8 cellular contexts compared by ENCODE assay signal in the genomic region with DNA sequence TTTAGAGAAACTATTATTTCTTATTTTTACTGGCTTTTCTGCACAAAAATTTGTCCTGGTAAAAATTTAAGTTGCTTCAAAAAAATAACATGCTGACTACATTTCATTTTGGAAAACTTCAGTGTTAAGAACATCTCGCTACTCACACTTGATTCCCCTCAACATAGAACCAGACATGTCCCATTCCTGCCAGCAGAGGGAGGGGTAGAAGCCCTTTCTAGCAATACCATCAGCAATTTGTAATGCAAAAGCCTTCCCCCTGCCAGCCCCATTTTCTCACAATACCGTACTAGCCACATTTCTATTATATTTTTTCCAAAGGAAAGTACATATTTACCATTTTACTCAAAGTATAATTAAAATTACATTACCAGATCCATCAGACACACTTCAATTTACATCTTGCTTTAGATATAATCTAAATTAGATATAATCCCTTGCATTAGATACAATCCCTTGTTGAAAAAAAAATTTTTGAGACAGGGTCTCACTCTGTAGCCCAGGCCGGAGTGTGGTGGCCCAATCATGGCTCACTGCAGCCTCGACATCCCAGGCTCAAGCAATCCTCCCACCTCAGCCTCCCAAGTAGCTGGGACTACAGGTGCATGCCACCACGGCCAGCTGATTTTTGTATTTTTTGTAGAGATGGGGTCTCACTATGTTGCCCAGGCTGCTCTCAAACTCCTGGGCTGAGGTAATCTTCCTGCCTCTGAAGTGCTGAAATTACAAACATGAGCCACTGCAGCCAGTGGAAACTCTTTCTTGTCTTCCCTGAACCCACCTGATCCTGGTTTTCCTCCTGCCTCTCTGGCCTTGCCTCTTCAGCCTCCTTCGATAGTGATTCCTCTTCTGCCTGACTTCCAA. TPM values are rescaled to one million over a fixed set of nuclear protein-coding genes. Genes with fewer than 3 reads are reported as not detected.
DNase-seq lines count a peak whose midpoint lies in the region; ATAC-seq and TF ChIP-seq lines count a peak whose summit lies in the region.

No MANE protein-coding gene starts in this region.

- ATAC-seq in activated naive CD8-positive, alpha-beta T cell treated with anti-CD3 and anti-CD28 coated beads, Interleukin-2, amount 50 U/mL, for 24 hours: no peak

- H3K27ac ChIP-seq in ascending aorta: peak overlapping the region in 1 of 2 donors; percentile 29

- H3K9me3 Mint-ChIP-seq in activated naive CD8-positive, alpha-beta T cell treated with anti-CD3 and anti-CD28 coated beads, Interleukin-2, amount 50 U/mL, for 24 hours: peaks cover 11% of the 10 kb centered on the region
- peaks cover 10% of the 10 kb centered on the region for H3K9me3 Mint-ChIP-seq in activated naive CD8-positive, alpha-beta T cell treated with anti-CD3 and anti-CD28 coated beads for 36 hours
- peaks cover 12% of the 10 kb centered on the region; the same call in 1 of the 2 replicates for H3K9me3 Mint-ChIP-seq in HFFc6

- H3K4me3 ChIP-seq in ascending aorta: no peak overlapping the region

- no peaks in the 10 kb centered on the region for H3K27me3 ChIP-seq in ascending aorta

- peaks cover 4 to 9% of the 10 kb centered on the region in 2 donors for H3K9me3 ChIP-seq in ascending aorta

- H3K36me3 Mint-ChIP-seq in activated naive CD8-positive, alpha-beta T cell treated with anti-CD3 and anti-CD28 coated beads, Interleukin-2, amount 50 U/mL, for 24 hours (ENCODE audit: low read depth): peaks cover 13% of the 10 kb centered on the region
- peaks cover 11% of the 10 kb centered on the region for H3K36me3 Mint-ChIP-seq in activated naive CD8-positive, alpha-beta T cell treated with anti-CD3 and anti-CD28 coated beads for 36 hours
- H3K36me3 Mint-ChIP-seq in HFFc6 (ENCODE audit: low read depth): 0 out of 2 replicates have a peak, but pooled peaks cover 4% of the 10 kb centered on the region

- no peaks in the 10 kb centered on the region for H3K27me3 Mint-ChIP-seq in activated naive CD8-positive, alpha-beta T cell treated with anti-CD3 and anti-CD28 coated beads, Interleukin-2, amount 50 U/mL, for 24 hours
- H3K27me3 Mint-ChIP-seq in activated naive CD8-positive, alpha-beta T cell treated with anti-CD3 and anti-CD28 coated beads for 36 hours: no peaks in the 10 kb centered on the region
- peaks cover 2% of the 10 kb centered on the region; the same call in 1 of the 2 replicates for H3K27me3 Mint-ChIP-seq in HFFc6 (ENCODE audit: insufficient read depth)

- H3K4me1 Mint-ChIP-seq in activated naive CD8-positive, alpha-beta T cell treated with anti-CD3 and anti-CD28 coated beads, Interleukin-2, amount 50 U/mL, for 24 hours: peaks cover 8% of the 10 kb centered on the region
- H3K4me1 Mint-ChIP-seq in activated naive CD8-positive, alpha-beta T cell treated with anti-CD3 and anti-CD28 coated beads for 36 hours: peaks cover 4% of the 10 kb centered on the region
- peaks cover 5% of the 10 kb centered on the region; the same call in 1 of the 2 replicates for H3K4me1 Mint-ChIP-seq in HFFc6 (ENCODE audit: low read depth)

- H3K36me3 ChIP-seq in ascending aorta: no peaks in the 10 kb centered on the region

- no peak overlapping the region for H3K27ac Mint-ChIP-seq in activated naive CD8-positive, alpha-beta T cell treated with anti-CD3 and anti-CD28 coated beads, Interleukin-2, amount 50 U/mL, for 24 hours
- H3K27ac Mint-ChIP-seq in activated naive CD8-positive, alpha-beta T cell treated with anti-CD3 and anti-CD28 coated beads for 36 hours: no peak overlapping the region
- no peak overlapping the region for H3K27ac Mint-ChIP-seq in HFFc6

- intact Hi-C loops in ascending aorta (cut with DNase I): loop anchor here (5.0 kb wide), 1 partner anchor 251 kb away; no protein-coding TSS in a partner anchor

- DNase-seq in activated naive CD8-positive, alpha-beta T cell treated with anti-CD3 and anti-CD28 coated beads, Interleukin-2, amount 50 U/mL, for 24 hours: peak; percentile 10
- no peak for DNase-seq in activated naive CD8-positive, alpha-beta T cell treated with anti-CD3 and anti-CD28 coated beads for 36 hours
- DNase-seq in HFFc6 (peak; percentile 56), NCI-H226 (peak; percentile 57), ascending aorta (ENCODE audit: low spot score in 2 of 2) (peak in 1 of 2 donors; percentile 85), hepatic stellate cell (ENCODE audit: low spot score) (peak; percentile 36), NCI-H187 treated with DMSO at 0.1 percent for 48 hours (lab: John Stamatoyannopoulos, UW) (no peak)
- DNase-seq in stimulated activated CD4-positive, alpha-beta T cell treated with anti-CD3 and anti-CD28 coated beads, Interleukin-12 subunit alpha, Interleukin-12 subunit beta, amount 100 ng/mL, for 48 hours (ENCODE audit: low read depth in 2 of 3, low spot score in 1 of 3): peak in 2 of 3 donors; percentile 11 to 19

- no peak overlapping the region for H3K4me3 Mint-ChIP-seq in activated naive CD8-positive, alpha-beta T cell treated with anti-CD3 and anti-CD28 coated beads, Interleukin-2, amount 50 U/mL, for 24 hours
- no peak overlapping the region for H3K4me3 Mint-ChIP-seq in activated naive CD8-positive, alpha-beta T cell treated with anti-CD3 and anti-CD28 coated beads for 36 hours
- H3K4me3 Mint-ChIP-seq in HFFc6: no peak overlapping the region

- TF ChIP-seq CTCF in HFFc6 (IDR thresholded peaks at IDR 0.05) (peak; percentile 92), ascending aorta (IDR thresholded peaks at IDR 0.05) (peak; percentile 61 to 73 (median 69))

- peaks cover 0 to 8% of the 10 kb centered on the region in 2 donors for H3K4me1 ChIP-seq in ascending aorta

RNA-seq across cellular contexts. Expression of a gene that starts 39.6 kb away (rescaled TPM):
- total RNA-seq in activated naive CD8-positive, alpha-beta T cell treated with anti-CD3 and anti-CD28 coated beads for 36 hours: 1 to 10 TPM; 5.5 to 5.7 TPM
- 1 to 10 TPM; 5.0 to 9.5 (median 8.5) TPM for total RNA-seq in HFFc6 (2021; fragmentation: NEBNext Ultra II Directional; extraction: Animal tissue kit (Norgen Biotek cat#: 25700))
- total RNA-seq in ascending aorta: not detected

RNA-seq across cellular contexts. Expression of a gene that starts 45.2 kb away (rescaled TPM):
- total RNA-seq in activated naive CD8-positive, alpha-beta T cell treated with anti-CD3 and anti-CD28 coated beads for 36 hours: under 1 TPM; 0.52 to 0.80 TPM
- 10 to 100 TPM in 4 of 6 experiments, 1 to 10 TPM in 2; 4.0 to 14.9 (median 12.7) TPM for total RNA-seq in HFFc6 (2021; fragmentation: NEBNext Ultra II Directional; extraction: Animal tissue kit (Norgen Biotek cat#: 25700))
- 8.5 TPM for total RNA-seq in ascending aorta

Comparison
In these comparisons a context has a peak if more than half of its experiments do, and no peak if none do; other contexts are left out.
1. DNase-seq: peak in activated naive CD8-positive, alpha-beta T cell treated with anti-CD3 and anti-CD28 coated beads, Interleukin-2, amount 50 U/mL, for 24 hours (single experiment), HFFc6 (single experiment), NCI-H226 (single experiment), hepatic stellate cell (single experiment) and stimulated activated CD4-positive, alpha-beta T cell treated with anti-CD3 and anti-CD28 coated beads, Interleukin-12 subunit alpha, Interleukin-12 subunit beta, amount 100 ng/mL, for 48 hours (2 of 3); none in activated naive CD8-positive, alpha-beta T cell treated with anti-CD3 and anti-CD28 coated beads for 36 hours (single experiment) and NCI-H187 treated with DMSO at 0.1 percent for 48 hours (single experiment).